8 cellular contexts compared by ENCODE assay signal in the genomic region with DNA sequence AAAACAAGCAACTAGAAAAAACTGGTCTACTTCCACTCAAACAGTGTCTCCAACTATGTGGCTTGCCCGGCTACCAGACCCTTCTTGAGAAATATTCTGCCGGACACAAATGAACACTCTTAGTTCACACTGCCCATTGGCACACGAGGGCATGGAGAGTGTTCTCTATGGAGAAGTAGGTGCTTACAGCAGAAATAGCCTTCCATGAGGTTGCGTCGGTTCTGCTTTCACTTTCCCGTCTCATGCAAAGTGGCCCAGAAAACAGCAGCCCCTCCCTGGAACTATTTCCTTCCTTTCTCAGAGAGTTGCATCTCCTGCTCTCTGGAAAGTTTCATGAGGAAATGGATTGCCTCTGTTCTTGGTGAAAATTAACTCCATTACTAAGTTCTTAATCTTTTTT. TPM values are rescaled to one million over a fixed set of nuclear protein-coding genes. Genes with fewer than 3 reads are reported as not detected.
A peak's percentile ranks its signal among the peaks of the same experiment; 100 is the strongest.
DNase-seq lines count a peak whose midpoint lies in the region; ATAC-seq, FAIRE-seq and TF ChIP-seq lines count a peak whose summit lies in the region.

No MANE protein-coding gene starts in this region.

- peak overlapping the region; percentile 55 for H3K4me2 ChIP-seq in astrocyte (ENCODE audit: low read length)

- H3K9ac ChIP-seq in astrocyte (ENCODE audit: low read length): no peak overlapping the region

- no peak overlapping the region for H3K27ac Mint-ChIP-seq in astrocyte (ENCODE audit: unreplicated experiment)
- peak overlapping the region; percentile 96 for H3K27ac Mint-ChIP-seq in stimulated activated memory B cell treated with anti-CD40 and anti-IgM and Interleukin-4, amounts not matched to agents 10 μg/mL and 1 μg/mL and 100 μg/mL, for 72 hours

- H3K4me1 ChIP-seq in astrocyte (ENCODE audit: insufficient read depth, low read length): no peaks in the 10 kb centered on the region

- H3K27ac ChIP-seq in astrocyte (ENCODE audit: low read depth, low read length): no peak overlapping the region

- peaks cover 12% of the 10 kb centered on the region for H3K27me3 Mint-ChIP-seq in astrocyte (ENCODE audit: low read depth, unreplicated experiment)
- no peaks in the 10 kb centered on the region for H3K27me3 Mint-ChIP-seq in stimulated activated memory B cell treated with anti-CD40 and anti-IgM and Interleukin-4, amounts not matched to agents 10 μg/mL and 1 μg/mL and 100 μg/mL, for 72 hours

- H2AFZ ChIP-seq in astrocyte (ENCODE audit: low read depth, low read length): peak overlapping the region; percentile 17

- H3K79me2 ChIP-seq in astrocyte (ENCODE audit: insufficient read depth, low read length): no peaks in the 10 kb centered on the region

- peak overlapping the region; percentile 39 for H3K4me3 ChIP-seq in NB4 (ENCODE audit: low read depth, low read length)
- H3K4me3 ChIP-seq in astrocyte (ENCODE audit: insufficient read depth, low read depth, low read length): no peak overlapping the region

- DNase-seq in CD1c-positive myeloid dendritic cell (ENCODE audit: extremely low spot score) (peak; percentile 97), NB4 (ENCODE audit: low read depth) (peak; percentile 86), astrocyte (ENCODE audit: low read depth) (no peak), kidney tubule cell (ENCODE audit: low spot score) (peak; percentile 68), inferior parietal cortex (ENCODE audit: extremely low spot score) (no peak)

- no peak for FAIRE-seq in astrocyte (lab: Jason Lieb, UNC)

- H3K9me3 Mint-ChIP-seq in astrocyte (ENCODE audit: unreplicated experiment): no peaks in the 10 kb centered on the region
- H3K9me3 Mint-ChIP-seq in stimulated activated memory B cell treated with anti-CD40 and anti-IgM and Interleukin-4, amounts not matched to agents 10 μg/mL and 1 μg/mL and 100 μg/mL, for 72 hours: no peaks in the 10 kb centered on the region

- peaks cover 30% of the 10 kb centered on the region for H3K27me3 ChIP-seq in astrocyte (ENCODE audit: insufficient read depth, low read length)

- peaks cover 2% of the 10 kb centered on the region for H3K36me3 Mint-ChIP-seq in astrocyte (ENCODE audit: low read depth, unreplicated experiment)
- H3K36me3 Mint-ChIP-seq in stimulated activated memory B cell treated with anti-CD40 and anti-IgM and Interleukin-4, amounts not matched to agents 10 μg/mL and 1 μg/mL and 100 μg/mL, for 72 hours: no peaks in the 10 kb centered on the region

- H3K9me3 ChIP-seq in astrocyte (ENCODE audit: insufficient read depth, low read depth, low read length): no peaks in the 10 kb centered on the region

- H3K4me1 Mint-ChIP-seq in astrocyte (ENCODE audit: low read depth, unreplicated experiment): peaks cover 5% of the 10 kb centered on the region
- H3K4me1 Mint-ChIP-seq in stimulated activated memory B cell treated with anti-CD40 and anti-IgM and Interleukin-4, amounts not matched to agents 10 μg/mL and 1 μg/mL and 100 μg/mL, for 72 hours: peaks cover 61% of the 10 kb centered on the region

- ATAC-seq in GM19463 (IDR thresholded peaks at IDR 0.05; ENCODE audit: unreplicated experiment) (peak; percentile 75), HG02571 (IDR thresholded peaks at IDR 0.05; ENCODE audit: unreplicated experiment) (no peak)
- ATAC-seq in stimulated activated memory B cell treated with anti-CD40 and anti-IgM and Interleukin-4, amounts not matched to agents 10 μg/mL and 1 μg/mL and 100 μg/mL, for 72 hours: peak; percentile 92

- H3K36me3 ChIP-seq in astrocyte (ENCODE audit: insufficient read depth, low read length): no peaks in the 10 kb centered on the region

- no peak overlapping the region for H3K4me3 Mint-ChIP-seq in astrocyte (ENCODE audit: unreplicated experiment)
- peak overlapping the region; percentile 47 for H3K4me3 Mint-ChIP-seq in stimulated activated memory B cell treated with anti-CD40 and anti-IgM and Interleukin-4, amounts not matched to agents 10 μg/mL and 1 μg/mL and 100 μg/mL, for 72 hours

- H4K20me1 ChIP-seq in astrocyte (ENCODE audit: insufficient read depth, low read length): no peaks in the 10 kb centered on the region

- TF ChIP-seq POLR2A in NB4 (IDR thresholded peaks at IDR 0.05; ENCODE audit: extremely low read depth, insufficient read length): no peak

- no peak for TF ChIP-seq CTCF in NB4 (IDR thresholded peaks at IDR 0.05; ENCODE audit: low read depth, low read length)
- no peak for TF ChIP-seq CTCF in astrocyte (IDR thresholded peaks at IDR 0.05; ENCODE audit: insufficient read depth, low read depth, low read length)

RNA-seq across cellular contexts. Expression of a gene that starts 9.5 kb away (rescaled TPM):
- 0.48 and 0.89 TPM in 2 replicates for total RNA-seq in astrocyte

RNA-seq across cellular contexts. Expression of a gene that starts 50.5 kb away (rescaled TPM):
- 213 and 234 TPM in 2 replicates for total RNA-seq in astrocyte

RNA-seq across cellular contexts. Expression of a gene that starts 54.5 kb away (rescaled TPM):
- 0.50 and 1.7 TPM in 2 replicates for total RNA-seq in astrocyte

RNA-seq across cellular contexts. Expression of a gene that starts 56.9 kb away (rescaled TPM):
- 2.7 and 3.4 TPM in 2 replicates for total RNA-seq in astrocyte

Comparison
In these comparisons a context has a peak if more than half of its experiments do, and no peak if none do; other contexts are left out.
1. DNase-seq: peak in CD1c-positive myeloid dendritic cell (single experiment), NB4 (single experiment) and kidney tubule cell (single experiment); none in astrocyte (single experiment) and inferior parietal cortex (single experiment).